ENCODE assay signal across 23 cellular contexts in the genomic region with DNA sequence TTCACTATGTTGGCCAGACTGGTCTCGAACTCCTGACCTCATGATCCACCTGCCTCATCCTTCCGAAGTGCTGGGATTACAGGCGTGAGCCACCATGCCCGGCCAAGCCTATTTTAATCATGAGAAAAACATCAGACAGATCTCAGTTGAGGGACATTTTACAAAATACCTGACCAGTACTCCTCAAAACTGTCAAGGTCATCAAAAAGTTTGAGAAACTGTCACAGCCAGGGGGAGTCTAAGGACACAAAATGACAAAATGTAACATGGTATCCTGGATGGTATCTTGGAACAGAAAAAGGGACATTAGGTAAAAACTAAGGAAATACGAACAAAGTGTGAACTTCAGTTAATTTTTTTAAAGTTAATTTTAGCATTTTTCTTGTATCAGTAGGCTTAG.
"Had no signal": no experiment of that assay in that cellular context is flagged by ENCODE, and none has a peak within 500 bp of the region (broad histone marks: within the 10 kb centered on the region; RNA-seq: fewer than 3 reads in every experiment).

No MANE protein-coding gene starts in this region.

- H3K27ac Mint-ChIP-seq: dendritic cell treated with granulocyte-macrophage colony-stimulating factor and Interleukin-4, amounts not matched to agents 40 ng/mL and 50 ng/mL, for 4 days; effector memory CD8-positive, alpha-beta T cell; mesothelial cell of epicardium; naive B cell had no signal

- H3K9me3 ChIP-seq: colonic mucosa, esophagus squamous epithelium, gastrocnemius medialis, heart right ventricle, left lung, lower lobe of right lung, mucosa of descending colon had no signal

- H3K4me3 ChIP-seq: colonic mucosa, esophagus squamous epithelium, gastrocnemius medialis, heart right ventricle, left lung, lower lobe of right lung, mucosa of descending colon had no signal

- ATAC-seq: effector memory CD8-positive, alpha-beta T cell; gastrocnemius medialis; heart right ventricle; left cardiac atrium; left lung; left ventricle myocardium superior; lower lobe of right lung; mucosa of descending colon had no signal

- H3K27ac ChIP-seq: colonic mucosa, esophagus squamous epithelium, gastrocnemius medialis, heart right ventricle, left lung, lower lobe of right lung had no signal

- DNase-seq: colonic mucosa; cortex of kidney; effector CD8-positive, alpha-beta T cell; effector memory CD8-positive, alpha-beta T cell; esophagus squamous epithelium; foreskin fibroblast; foreskin melanocyte; gastrocnemius medialis; glutamatergic neuron; head of caudate nucleus; heart right ventricle; hippocampal formation; left cardiac atrium; left lung; left ventricle myocardium superior; lower lobe of right lung; mesenchymal stem cell; mucosa of descending colon; naive B cell had no signal

- H3K9me3 Mint-ChIP-seq: dendritic cell treated with granulocyte-macrophage colony-stimulating factor and Interleukin-4, amounts not matched to agents 40 ng/mL and 50 ng/mL, for 4 days; effector memory CD8-positive, alpha-beta T cell; naive B cell had no signal

- H3K36me3 Mint-ChIP-seq: naive B cell had no signal

- H3K4me1 Mint-ChIP-seq: naive B cell had no signal

- H3K4me3 Mint-ChIP-seq: dendritic cell treated with granulocyte-macrophage colony-stimulating factor and Interleukin-4, amounts not matched to agents 40 ng/mL and 50 ng/mL, for 4 days; effector memory CD8-positive, alpha-beta T cell; mesothelial cell of epicardium; naive B cell had no signal

- H3K36me3 ChIP-seq: colonic mucosa, esophagus squamous epithelium, gastrocnemius medialis, heart right ventricle, left lung, lower lobe of right lung had no signal

- FAIRE-seq: endothelial cell of umbilical vein, keratinocyte had no signal

- H3K4me1 ChIP-seq: colonic mucosa, esophagus squamous epithelium, heart right ventricle, left lung, lower lobe of right lung had no signal

- H3K27me3 Mint-ChIP-seq: dendritic cell treated with granulocyte-macrophage colony-stimulating factor and Interleukin-4, amounts not matched to agents 40 ng/mL and 50 ng/mL, for 4 days; effector memory CD8-positive, alpha-beta T cell had no signal

- H3K27me3 ChIP-seq: colonic mucosa, esophagus squamous epithelium, gastrocnemius medialis, heart right ventricle, left lung had no signal
